1 cellular context compared by ENCODE assay signal in the genomic region with DNA sequence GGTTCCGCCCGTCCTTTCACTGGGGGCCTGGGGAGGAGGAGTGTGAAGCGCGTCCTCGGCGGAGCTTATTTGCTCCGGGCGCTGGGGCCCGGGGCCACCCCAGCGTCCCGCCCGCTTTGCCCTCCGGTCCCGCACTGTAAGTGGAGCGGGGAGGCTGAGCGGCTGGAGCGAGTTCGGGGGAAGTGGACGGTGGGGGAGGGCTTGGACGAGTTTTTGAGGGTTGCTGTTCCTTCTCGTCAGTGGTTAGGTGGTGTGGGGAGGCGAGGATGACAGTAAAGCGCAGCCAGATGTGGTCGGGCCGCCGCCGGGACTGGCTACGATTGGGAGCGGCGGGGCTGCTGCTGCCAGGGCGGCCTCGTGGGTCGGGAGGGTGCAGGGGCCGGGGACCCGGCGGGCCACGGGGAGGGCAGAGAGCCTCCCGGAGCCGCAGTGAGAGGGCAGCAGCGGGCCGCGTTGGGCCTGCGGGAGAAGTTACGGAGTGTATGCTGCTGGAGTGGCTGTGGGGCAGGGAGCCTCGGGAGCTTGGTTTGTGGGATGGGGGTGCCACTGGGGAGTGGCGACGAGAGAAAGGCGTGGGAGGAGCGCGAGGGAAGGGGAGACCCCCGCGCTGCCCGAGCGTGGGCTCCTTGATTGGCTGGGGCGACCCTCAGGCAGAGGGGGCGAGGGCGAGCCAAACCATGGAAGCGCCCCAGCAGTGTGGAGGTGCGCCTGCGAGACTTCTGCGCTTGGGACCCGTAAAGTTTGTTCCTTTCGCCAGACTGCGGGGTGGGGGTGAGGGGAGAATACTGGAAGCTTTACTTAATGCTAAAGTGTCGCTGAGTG.
TF ChIP-seq lines count a peak whose summit lies in the region.

No MANE protein-coding gene starts in this region.

TF ChIP-seq in liver, 16 proteins besides CTCF, POLR2A, EP300 and RAD21 (continued from another document):
- TF ChIP-seq HNF4G (IDR thresholded peaks at IDR 0.05) (no peak), RXRA (IDR thresholded peaks at IDR 0.05) (no peak), FOXA1 (IDR thresholded peaks at IDR 0.05) (no peak)
TF ChIP-seq in liver: peak in this region for 0.
